9 cellular contexts compared by ENCODE assay signal in the genomic region with DNA sequence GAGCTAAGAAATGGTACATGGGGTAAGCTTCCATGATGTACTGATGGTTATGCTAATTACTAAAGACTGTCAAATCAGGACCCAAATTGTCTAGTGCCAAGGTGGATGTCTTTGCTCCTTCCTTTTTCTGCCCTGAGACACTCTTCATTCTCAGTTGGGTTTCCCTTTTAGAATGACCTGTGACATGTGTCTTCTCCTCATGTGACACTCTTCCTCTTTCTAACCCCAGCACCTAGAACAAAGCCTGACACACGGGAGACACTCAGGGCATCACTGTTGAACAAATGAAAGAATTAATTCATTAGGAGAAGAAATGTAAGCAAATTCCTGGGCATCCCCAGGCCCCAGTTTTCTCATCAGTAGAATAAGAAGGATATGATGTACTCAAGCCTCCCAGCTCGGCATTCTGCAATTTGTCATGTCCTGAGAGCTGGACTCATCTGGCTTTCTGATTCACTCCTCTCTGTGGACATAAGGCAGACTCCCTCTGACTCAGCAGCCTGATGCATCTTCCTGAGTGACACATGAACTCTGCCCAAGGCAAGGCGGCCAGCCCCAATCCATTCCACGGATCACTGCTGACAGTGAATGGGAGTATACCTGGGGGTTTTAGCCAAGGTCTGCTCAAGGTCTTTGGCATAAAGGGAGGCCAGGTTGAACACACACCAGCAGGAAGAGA.
DNase-seq lines count a peak whose midpoint lies in the region; ATAC-seq, FAIRE-seq and TF ChIP-seq lines count a peak whose summit lies in the region.
"Had no signal": no experiment of that assay in that cellular context is flagged by ENCODE, and none has a peak within 500 bp of the region (broad histone marks: within the 10 kb centered on the region; RNA-seq: fewer than 3 reads in every experiment).

No MANE protein-coding gene starts in this region.

- H3K4me1 ChIP-seq in kidney (ENCODE audit: control insufficient read depth in 1 of 2, insufficient read depth in 1 of 2, low read depth in 1 of 2, low read length in 2 of 2), result no peaks in the 10 kb centered on the region

- no peak for FAIRE-seq in GM12891 (lab: Jason Lieb, UNC)
- no peak for FAIRE-seq in kidney (lab: Jason Lieb, UNC)

- H3K4me3 ChIP-seq in kidney (ENCODE audit: low read length in 2 of 2), result no peak overlapping the region

- H3K9me3 ChIP-seq in kidney (ENCODE audit: control insufficient read depth in 1 of 2, low read length in 2 of 2), result no peaks in the 10 kb centered on the region

- H3K27ac ChIP-seq in kidney (ENCODE audit: low read depth in 2 of 2, low read length in 2 of 2), result no peak overlapping the region

- TF ChIP-seq CTCF in kidney (IDR thresholded peaks at IDR 0.05; ENCODE audit: borderline replicate concordance, extremely low read depth, insufficient read depth), result no peak

- H3K9ac ChIP-seq in kidney (ENCODE audit: low read length in 2 of 2), result no peak overlapping the region

- intact Hi-C loops in kidney (cut with DNase I), result no loop called here

- TF ChIP-seq POLR2A in GM12891 (IDR thresholded peaks at IDR 0.05; ENCODE audit: low read depth, low read length), result no peak

- no peak for ATAC-seq in GM18870 (IDR thresholded peaks at IDR 0.05; ENCODE audit: unreplicated experiment)

- DNase-seq in GM03348 (ENCODE audit: low spot score) (peak; percentile 82), RKO (ENCODE audit: low spot score) (peak; percentile 97), fibroblast of the conjunctiva (ENCODE audit: low read depth) (peak; percentile 92), retina (peak; percentile 15), GM12891 (ENCODE audit: insufficient read length, low spot score) (no peak), NCI-H1436 treated with DMSO at 0.1 percent for 48 hours (lab: John Stamatoyannopoulos, UW) (no peak), kidney (no peak)
- DNase-seq: activated CD4-positive, alpha-beta T cell treated with anti-CD3 and anti-CD28 coated beads, Interleukin-2, amount 10 ng/mL, durations not matched to agents 7 days and 5 days had no signal

- no peaks in the 10 kb centered on the region for H3K36me3 ChIP-seq in kidney (ENCODE audit: control insufficient read depth in 1 of 2, insufficient read depth in 2 of 2, low read length in 2 of 2)

TF ChIP-seq in GM12891, 5 proteins besides CTCF, POLR2A, EP300 and RAD21:
- no peak for TF ChIP-seq POLR2AphosphoS5 (IDR thresholded peaks at IDR 0.05; ENCODE audit: low read depth, low read length)
- no peak for TF ChIP-seq TAF1 (IDR thresholded peaks at IDR 0.05; ENCODE audit: low read depth, low read length)
- TF ChIP-seq POU2F2 (IDR thresholded peaks at IDR 0.05; ENCODE audit: low read depth, low read length), result no peak
- TF ChIP-seq PAX5 (IDR thresholded peaks at IDR 0.05; ENCODE audit: insufficient read depth, low read length, severe bottlenecking), result no peak

Comparison
In these comparisons a context has a peak if more than half of its experiments do, and no peak if none do; other contexts are left out.
1. DNase-seq: peak in GM03348 (single experiment), RKO (single experiment), fibroblast of the conjunctiva (single experiment) and retina (single experiment); none in GM12891 (single experiment), NCI-H1436 treated with DMSO at 0.1 percent for 48 hours (single experiment) and kidney (single experiment).